14 cellular contexts compared by ENCODE assay signal in the genomic region with DNA sequence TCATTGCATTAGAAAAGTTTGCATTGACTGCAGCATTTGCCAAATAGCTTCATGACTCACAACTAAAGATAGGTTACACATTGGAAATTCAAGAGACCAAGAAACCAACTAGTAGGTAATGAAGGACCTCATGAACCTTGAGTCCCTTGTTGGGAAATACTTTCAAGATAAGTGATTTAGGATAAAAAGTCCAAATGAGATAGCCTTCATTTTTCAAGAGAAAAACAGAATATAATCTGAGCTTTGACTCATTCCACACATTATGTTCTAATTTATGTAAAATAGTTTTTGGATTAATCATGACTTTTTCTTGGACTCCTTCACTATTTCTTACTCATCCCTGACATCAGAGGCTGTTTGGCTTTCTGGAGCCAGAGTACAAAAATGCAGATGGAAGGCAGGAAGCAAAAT. TPM values are rescaled to one million over a fixed set of nuclear protein-coding genes. Genes with fewer than 3 reads are reported as not detected.
A peak's percentile ranks its signal among the peaks of the same experiment; 100 is the strongest.
DNase-seq lines count a peak whose midpoint lies in the region; ATAC-seq, FAIRE-seq and TF ChIP-seq lines count a peak whose summit lies in the region.
"Had no signal": no experiment of that assay in that cellular context is flagged by ENCODE, and none has a peak within 500 bp of the region (broad histone marks: within the 10 kb centered on the region; RNA-seq: fewer than 3 reads in every experiment).

No MANE protein-coding gene starts in this region.

- H3K36me3 Mint-ChIP-seq in Calu3 (ENCODE audit: insufficient read depth, unreplicated experiment), result no peaks in the 10 kb centered on the region
- H3K36me3 Mint-ChIP-seq: activated naive CD8-positive, alpha-beta T cell treated with anti-CD3 and anti-CD28 coated beads for 36 hours had no signal

- H3K9me3 Mint-ChIP-seq in Calu3 (ENCODE audit: low read depth, unreplicated experiment), result no peaks in the 10 kb centered on the region
- H3K9me3 Mint-ChIP-seq: activated CD8-positive, alpha-beta T cell treated with anti-CD3 and anti-CD28 coated beads for 36 hours; activated naive CD8-positive, alpha-beta T cell treated with anti-CD3 and anti-CD28 coated beads for 36 hours; neural crest cell; stimulated activated naive CD8-positive, alpha-beta T cell treated with anti-CD3 and anti-CD28 coated beads, Interleukin-15, Interleukin-2, amounts not matched to agents 100 ng/mL and 50 ng/mL, for 24 hours had no signal

- no peak overlapping the region for H3K4me3 Mint-ChIP-seq in Calu3 (ENCODE audit: low read depth, unreplicated experiment)
- H3K4me3 Mint-ChIP-seq: activated CD8-positive, alpha-beta T cell treated with anti-CD3 and anti-CD28 coated beads for 36 hours; activated naive CD8-positive, alpha-beta T cell treated with anti-CD3 and anti-CD28 coated beads for 36 hours; neural crest cell; stimulated activated naive CD8-positive, alpha-beta T cell treated with anti-CD3 and anti-CD28 coated beads, Interleukin-15, Interleukin-2, amounts not matched to agents 100 ng/mL and 50 ng/mL, for 24 hours had no signal

- TF ChIP-seq RAD21 in GM12878 (IDR thresholded peaks at IDR 0.05; ENCODE audit: insufficient read depth, low read depth, low read length), result no peak

- SMC1A ChIA-PET in GM12878 (lab: Charles Lee; ENCODE audit: uncharacterized antibody, unreplicated experiment), result interaction anchor here (1.4 kb wide), 1 partner anchor 43 kb away, joined by 3 read pairs; no protein-coding TSS in a partner anchor

- H3K4me1 ChIP-seq in GM12878 (ENCODE audit: control insufficient read depth, insufficient read depth, low read length), result no peaks in the 10 kb centered on the region
- H3K4me1 ChIP-seq in vagina, result peaks cover 5% of the 10 kb centered on the region
- H3K4me1 ChIP-seq in lower lobe of right lung, result no peaks in the 10 kb centered on the region

- POLR2A ChIA-PET in AG04450 (lab: Yijun Ruan, JAX), result no interaction called here
- POLR2A ChIA-PET in GM12878 (lab: Charles Lee), result no interaction called here

- no peaks in the 10 kb centered on the region for H3K9me3 ChIP-seq in AG04450 (ENCODE audit: control insufficient read depth, insufficient read depth, low read length)
- H3K9me3 ChIP-seq in GM12878 (replicated peaks; ENCODE audit: control insufficient read depth, insufficient read depth, low read length), result no peaks in the 10 kb centered on the region
- H3K9me3 ChIP-seq in vagina, result no peaks in the 10 kb centered on the region
- H3K9me3 ChIP-seq in lower lobe of right lung, result no peaks in the 10 kb centered on the region

- H3K9ac ChIP-seq in GM12878 (ENCODE audit: control insufficient read depth, insufficient read depth, low read length), result no peak overlapping the region

- FAIRE-seq in GM12878 (lab: Jason Lieb, UNC), result no peak

- TF ChIP-seq EP300 in GM12878 (IDR thresholded peaks at IDR 0.05; ENCODE audit: borderline replicate concordance in 1 of 2, control insufficient read depth in 1 of 2, low read depth in 2 of 2, low read length in 2 of 2), result no peak

- BruUV-seq in GM12878 (replicated peaks; lab: Mats Ljungman, UMichigan), result no TSS peak
- BruUV-seq in Calu3 (replicated peaks; lab: Mats Ljungman, UMichigan), result no TSS peak

- H3K27me3 ChIP-seq in AG04450 (ENCODE audit: control insufficient read depth, insufficient read depth, low read length) (no peaks in the 10 kb centered on the region), GM12878 (replicated peaks in 1 of 2; ENCODE audit: control insufficient read depth in 2 of 2, insufficient read depth in 2 of 2, low read length in 1 of 2) (no peaks in the 10 kb centered on the region), kidney epithelial cell (ENCODE audit: control insufficient read depth, insufficient read depth, low read length) (no peaks in the 10 kb centered on the region), vagina (no peaks in the 10 kb centered on the region), lower lobe of right lung (ENCODE audit: low read depth) (no peaks in the 10 kb centered on the region)

- H3K36me3 ChIP-seq in GM12878 (ENCODE audit: control insufficient read depth in 2 of 2, insufficient read depth in 2 of 2, low read length in 1 of 2) (no peaks in the 10 kb centered on the region), kidney epithelial cell (ENCODE audit: control insufficient read depth, insufficient read depth, low read length) (no peaks in the 10 kb centered on the region), vagina (no peaks in the 10 kb centered on the region), lower lobe of right lung (no peaks in the 10 kb centered on the region)

- no peaks in the 10 kb centered on the region for H3K27me3 Mint-ChIP-seq in Calu3 (ENCODE audit: unreplicated experiment)

- H4K20me1 ChIP-seq in GM12878 (ENCODE audit: control insufficient read depth, insufficient read depth), result no peaks in the 10 kb centered on the region

- H3K4me2 ChIP-seq in GM12878 (ENCODE audit: control insufficient read depth, insufficient read depth), result no peak overlapping the region

- no peak for ATAC-seq in GM12878
- no peak for ATAC-seq in HG02938 (IDR thresholded peaks at IDR 0.05; ENCODE audit: unreplicated experiment)
- no peak for ATAC-seq in lower lobe of right lung
- ATAC-seq: activated CD8-positive, alpha-beta T cell treated with anti-CD3 and anti-CD28 coated beads for 36 hours had no signal

- H3K4me3 ChIP-seq in AG04450 (ENCODE audit: low read depth, low read length) (no peak overlapping the region), GM12878 (no peak overlapping the region), kidney epithelial cell (ENCODE audit: low read depth, low read length) (no peak overlapping the region), vagina (no peak overlapping the region), lower lobe of right lung (no peak overlapping the region)

- TF ChIP-seq POLR2A in GM12878 (IDR thresholded peaks at IDR 0.05; ENCODE audit: low read depth, low read length) (no peak), vagina (IDR thresholded peaks at IDR 0.05) (no peak)

- H3K79me2 ChIP-seq in GM12878 (ENCODE audit: control insufficient read depth, insufficient read depth, low read length), result no peaks in the 10 kb centered on the region

- H3K27ac ChIP-seq in AG04450 (ENCODE audit: low read depth, low read length), result no peak overlapping the region
- H3K27ac ChIP-seq in GM12878 (ENCODE audit: control insufficient read depth, insufficient read depth), result no peak overlapping the region
- no peak overlapping the region for H3K27ac ChIP-seq in vagina
- no peak overlapping the region for H3K27ac ChIP-seq in lower lobe of right lung

- in situ Hi-C loops in GM12878 (cut with MboI), result no loop called here

- peaks cover 8% of the 10 kb centered on the region for H3K4me1 Mint-ChIP-seq in Calu3 (ENCODE audit: low read depth, unreplicated experiment)
- H3K4me1 Mint-ChIP-seq: activated naive CD8-positive, alpha-beta T cell treated with anti-CD3 and anti-CD28 coated beads for 36 hours; neural crest cell had no signal

- TF ChIP-seq CTCF in AG04450 (IDR thresholded peaks at IDR 0.05; ENCODE audit: low read depth, low read length) (no peak), GM12878 (IDR thresholded peaks at IDR 0.05 in 2 of 3, conservative IDR thresholded peaks at IDR 0.05 in 1 of 3; ENCODE audit: control insufficient read depth in 2 of 3, extremely low read depth in 1 of 3, insufficient read depth in 1 of 3, low read depth in 3 of 3, low read length in 3 of 3) (no peak), kidney epithelial cell (IDR thresholded peaks at IDR 0.05; ENCODE audit: insufficient read depth, low read length, poor library complexity, severe bottlenecking) (no peak), vagina (IDR thresholded peaks at IDR 0.05) (no peak), Calu3 (IDR thresholded peaks at IDR 0.05; ENCODE audit: unreplicated experiment) (no peak), lower lobe of right lung (IDR thresholded peaks at IDR 0.05) (no peak)

- no peak overlapping the region for H2AFZ ChIP-seq in GM12878 (ENCODE audit: control insufficient read depth, low read depth, low read length)

- RAD21 ChIA-PET in GM12878 (lab: Charles Lee; ENCODE audit: unreplicated experiment), result no interaction called here

- DNase-seq in AG04450 (ENCODE audit: low read depth, low spot score) (peak; percentile 49), HT1080 (ENCODE audit: low read depth) (peak; percentile 84), GM12878 (ENCODE audit: low read depth, low spot score) (no peak), kidney epithelial cell (ENCODE audit: low read depth) (peak; percentile 26), vagina (ENCODE audit: extremely low spot score in 2 of 2) (no peak), Calu3 (no peak), lower lobe of right lung (no peak)
- DNase-seq: activated CD8-positive, alpha-beta T cell treated with anti-CD3 and anti-CD28 coated beads for 36 hours; activated naive CD8-positive, alpha-beta T cell treated with anti-CD3 and anti-CD28 coated beads for 36 hours; H7; NCI-H1105 treated with DMSO at 0.1 percent for 48 hours had no signal

- H3K27ac Mint-ChIP-seq in Calu3 (ENCODE audit: unreplicated experiment), result no peak overlapping the region
- H3K27ac Mint-ChIP-seq: activated CD8-positive, alpha-beta T cell treated with anti-CD3 and anti-CD28 coated beads for 36 hours; activated naive CD8-positive, alpha-beta T cell treated with anti-CD3 and anti-CD28 coated beads for 36 hours; stimulated activated naive CD8-positive, alpha-beta T cell treated with anti-CD3 and anti-CD28 coated beads, Interleukin-15, Interleukin-2, amounts not matched to agents 100 ng/mL and 50 ng/mL, for 24 hours had no signal

- intact Hi-C loops in GM12878 (cut with micrococcal nuclease; ENCODE audit: unreplicated experiment) (no loop called here), vagina (cut with DNase I) (no loop called here), Calu3 (cut with micrococcal nuclease; ENCODE audit: unreplicated experiment) (no loop called here), lower lobe of right lung (cut with DNase I) (no loop called here)

- CTCF ChIA-PET in AG04450 (lab: Charles Lee), result interaction anchor here (0.6 kb wide), 1 partner anchor 430 kb away, joined by 6 read pairs; no protein-coding TSS in a partner anchor
- CTCF ChIA-PET in GM12878 (lab: Yijun Ruan, JAX), result interaction anchor here (1.0 kb wide), 1 partner anchor 9 kb away, joined by 4 read pairs; no protein-coding TSS in a partner anchor
- CTCF ChIA-PET in Calu3 (lab: Charles Lee), result no interaction called here

RNA-seq across cellular contexts. Expression of gene LIPF, which starts 13.1 kb away (rescaled TPM):
- polyA plus RNA-seq in AG04450 (2011; rRNA removed) (not detected in 2 replicates), GM12878 (2011; rRNA removed) (not detected in 2 replicates), GM12878 (2014; fragmentation: Illumina TruSeq; extraction: Trizol) (not detected in 2 replicates), GM12878 (2014; fragmentation: Nextera tagmentation; extraction: Ambion mirVana) (not detected), GM12878 (2014; rRNA removed) (not detected in 2 replicates), GM12878 (2016; fragmentation: Nextera tagmentation; extraction: Ambion mirVana) (not detected)
- polyA minus RNA-seq in AG04450 (2011; rRNA and poly(A)+ RNA removed), result not detected in 2 replicates
- not detected in 2 replicates for total RNA-seq in HT1080 (2014; rRNA removed; shearing (Covaris generic))
- not detected in 2 replicates for polyA plus RNA-seq in HT1080 (2015; cell fraction: cytosol; rRNA removed)
- not detected in 2 replicates for polyA plus RNA-seq in HT1080 (2015; cell fraction: nucleus; rRNA removed)
- not detected in 2 replicates for total RNA-seq in GM12878 (2013; cell fraction: nucleolus; rRNA removed)
- total RNA-seq in GM12878 (2014; rRNA removed) (not detected in 2 replicates), GM12878 (2014; rRNA removed; fragmentation: Illumina TruSeq; extraction: Trizol) (not detected in 2 replicates), GM12878 (2021) (not detected in 2 replicates), kidney epithelial cell (not detected in 2 replicates), vagina (not detected), Calu3 (2022) (not detected in 2 replicates), lower lobe of right lung (not detected)
- not detected for polyA plus RNA-seq in GM12878 (2011; ENCODE audit: low read depth)
- not detected in 2 replicates for polyA plus RNA-seq in GM12878 (2011; cell fraction: cytosol; rRNA removed)
- 0.13 TPM in 1 of 2 replicates, not detected in the other for polyA plus RNA-seq in GM12878 (2011; cell fraction: nucleus; rRNA removed)
- polyA plus RNA-seq in GM12878 (2012), result not detected in 2 replicates
- not detected in 2 replicates for polyA minus RNA-seq in GM12878 (2011; rRNA and poly(A)+ RNA removed)
- polyA minus RNA-seq in GM12878 (2011; cell fraction: cytosol; rRNA and poly(A)+ RNA removed), result not detected in 2 replicates
- not detected in 2 replicates for polyA minus RNA-seq in GM12878 (2011; cell fraction: nucleus; rRNA and poly(A)+ RNA removed)
- total RNA-seq: activated CD8-positive, alpha-beta T cell treated with anti-CD3 and anti-CD28 coated beads for 36 hours; activated naive CD8-positive, alpha-beta T cell treated with anti-CD3 and anti-CD28 coated beads for 36 hours; H7; neural crest cell had no signal

RNA-seq across cellular contexts. Expression of gene LIPK, which starts 54.9 kb away (rescaled TPM):
- not detected in 2 replicates for polyA plus RNA-seq in AG04450 (2011; rRNA removed)
- not detected in 2 replicates for polyA minus RNA-seq in AG04450 (2011; rRNA and poly(A)+ RNA removed)
- total RNA-seq in HT1080 (2014; rRNA removed; shearing (Covaris generic)), result not detected in 2 replicates
- polyA plus RNA-seq in HT1080 (2015; cell fraction: cytosol; rRNA removed), result not detected in 2 replicates
- not detected in 2 replicates for polyA plus RNA-seq in HT1080 (2015; cell fraction: nucleus; rRNA removed)
- total RNA-seq in GM12878 (2013; cell fraction: nucleolus; rRNA removed), result not detected in 2 replicates
- not detected in 2 replicates for total RNA-seq in GM12878 (2014; rRNA removed)
- not detected in 2 replicates for total RNA-seq in GM12878 (2014; rRNA removed; fragmentation: Illumina TruSeq; extraction: Trizol)
- not detected in 2 replicates for total RNA-seq in GM12878 (2021)
- polyA plus RNA-seq in GM12878 (2011; ENCODE audit: low read depth), result not detected
- polyA plus RNA-seq in GM12878 (2011; rRNA removed), result not detected in 2 replicates
- polyA plus RNA-seq in GM12878 (2011; cell fraction: cytosol; rRNA removed), result not detected in 2 replicates
- polyA plus RNA-seq in GM12878 (2011; cell fraction: nucleus; rRNA removed), result not detected in 2 replicates
- not detected in 2 replicates for polyA plus RNA-seq in GM12878 (2012)
- not detected in 2 replicates for polyA plus RNA-seq in GM12878 (2014; fragmentation: Illumina TruSeq; extraction: Trizol)
- not detected for polyA plus RNA-seq in GM12878 (2014; fragmentation: Nextera tagmentation; extraction: Ambion mirVana)
- not detected in 2 replicates for polyA plus RNA-seq in GM12878 (2014; rRNA removed)
- polyA plus RNA-seq in GM12878 (2016; fragmentation: Nextera tagmentation; extraction: Ambion mirVana), result not detected
- not detected in 2 replicates for polyA minus RNA-seq in GM12878 (2011; rRNA and poly(A)+ RNA removed)
- not detected in 2 replicates for polyA minus RNA-seq in GM12878 (2011; cell fraction: cytosol; rRNA and poly(A)+ RNA removed)
- polyA minus RNA-seq in GM12878 (2011; cell fraction: nucleus; rRNA and poly(A)+ RNA removed), result not detected in 2 replicates
- total RNA-seq in kidney epithelial cell, result not detected in 2 replicates
- total RNA-seq in vagina, result not detected
- total RNA-seq in Calu3 (2022), result not detected in 2 replicates
- not detected for total RNA-seq in lower lobe of right lung
- total RNA-seq: activated CD8-positive, alpha-beta T cell treated with anti-CD3 and anti-CD28 coated beads for 36 hours; activated naive CD8-positive, alpha-beta T cell treated with anti-CD3 and anti-CD28 coated beads for 36 hours; H7; neural crest cell had no signal

Comparison
In these comparisons a context has a peak if more than half of its experiments do, and no peak if none do; other contexts are left out.
1. DNase-seq: peak in AG04450 (single experiment), HT1080 (single experiment) and kidney epithelial cell (single experiment); none in GM12878 (single experiment), vagina (0 of 2), Calu3 (single experiment) and lower lobe of right lung (single experiment).